In the genomic region with DNA sequence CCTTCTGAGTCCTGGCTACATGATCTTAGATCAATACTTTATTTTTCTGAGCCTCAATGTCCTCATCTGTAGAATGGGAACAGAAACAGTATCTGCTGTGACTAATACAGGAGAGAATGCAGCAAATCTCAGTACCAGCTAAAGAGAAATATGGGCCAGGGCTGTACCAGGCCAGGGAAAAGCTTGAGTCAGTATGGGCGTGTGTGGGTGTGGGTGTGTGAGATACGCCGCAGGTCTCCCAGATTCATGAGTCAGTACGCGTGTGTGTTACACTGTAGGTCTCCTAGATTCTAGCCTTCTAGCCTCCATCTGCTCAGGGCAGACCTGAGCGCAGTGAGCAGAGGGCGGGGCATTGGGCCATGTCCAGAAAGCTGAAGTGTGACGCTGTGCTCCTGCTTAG, we compare ENCODE assay signal across 10 cellular contexts. TPM values are rescaled to one million over a fixed set of nuclear protein-coding genes. Genes with fewer than 3 reads are reported as not detected.
DNase-seq lines count a peak whose midpoint lies in the region; ATAC-seq and TF ChIP-seq lines count a peak whose summit lies in the region.
"Had no signal": no experiment of that assay in that cellular context is flagged by ENCODE, and none has a peak within 500 bp of the region (broad histone marks: within the 10 kb centered on the region; RNA-seq: fewer than 3 reads in every experiment).

No MANE protein-coding gene starts in this region.

- POLR2A ChIA-PET in activated CD4-positive, alpha-beta T cell treated with anti-CD3 and anti-CD28 coated beads, Interleukin-2, amount 10 ng/mL, durations not matched to agents 7 days and 5 days (lab: Charles Lee) = no interaction called here

- H3K4me3 ChIP-seq in gastroesophageal sphincter = no peak overlapping the region

- peaks cover 0 to 65% of the 10 kb centered on the region in 2 donors for H3K36me3 ChIP-seq in gastroesophageal sphincter

- DNase-seq in activated CD4-positive, alpha-beta T cell treated with anti-CD3 and anti-CD28 coated beads for 4 hours = peak; percentile 48 to 61
- DNase-seq in activated CD4-positive, alpha-beta T cell treated with anti-CD3 and anti-CD28 coated beads, Interleukin-2, amount 10 ng/mL, durations not matched to agents 7 days and 5 days = no peak
- peak; percentile 57 for DNase-seq in activated naive CD4-positive, alpha-beta T cell treated with anti-CD3 and anti-CD28 coated beads, Interleukin-2, amount 50 U/mL, for 16 hours
- DNase-seq in stimulated activated naive B cell treated with anti-CD40 and anti-IgM and Interleukin-4, amounts not matched to agents 10 μg/mL and 1 μg/mL and 100 μg/mL, for 72 hours = no peak
- DNase-seq in cerebellar nuclear complex (lab: John Stamatoyannopoulos, UW) = no peak

- H3K9me3 ChIP-seq in gastroesophageal sphincter = no peaks in the 10 kb centered on the region

- no peak for ATAC-seq in gastroesophageal sphincter
- no peak for ATAC-seq in stimulated activated naive B cell treated with anti-CD40 and anti-IgM and Interleukin-4, amounts not matched to agents 10 μg/mL and 1 μg/mL and 100 μg/mL, for 72 hours (replicated peaks)
- no peak for ATAC-seq in GM19328 (IDR thresholded peaks at IDR 0.05; ENCODE audit: unreplicated experiment)
- ATAC-seq in GM19452 (IDR thresholded peaks at IDR 0.05; ENCODE audit: unreplicated experiment) = no peak
- ATAC-seq: stimulated activated memory B cell treated with anti-CD40 and anti-IgM and Interleukin-4, amounts not matched to agents 10 μg/mL and 1 μg/mL and 100 μg/mL, for 72 hours had no signal

- peaks cover 3 to 100% (median 69%) of the 10 kb centered on the region in 3 donors for H3K4me1 ChIP-seq in gastroesophageal sphincter

- TF ChIP-seq POLR2A in gastroesophageal sphincter (IDR thresholded peaks at IDR 0.05) = no peak

- H3K36me3 Mint-ChIP-seq in activated CD4-positive, alpha-beta T cell treated with anti-CD3 and anti-CD28 coated beads, Interleukin-2, amount 10 ng/mL, durations not matched to agents 7 days and 5 days (ENCODE audit: low read depth) = peaks cover 33% of the 10 kb centered on the region
- peaks cover 25 to 38% of the 10 kb centered on the region in 2 donors for H3K36me3 Mint-ChIP-seq in stimulated activated naive B cell treated with anti-CD40 and anti-IgM and Interleukin-4, amounts not matched to agents 10 μg/mL and 1 μg/mL and 100 μg/mL, for 72 hours

- peak overlapping the region in 3 of 4 donors; percentile 53 to 100 (median 76) for H3K27ac ChIP-seq in gastroesophageal sphincter
- H3K27ac ChIP-seq: KMS-11 had no signal

- WGBS in gastroesophageal sphincter (ENCODE audit: low coverage in 1 of 2), 2 donors = 51% methylated on average over 8 of the region's 8 CpGs; no CpG with 5 or more reads in 1 of the 2 donors

- TF ChIP-seq EP300 in gastroesophageal sphincter (IDR thresholded peaks at IDR 0.05) = no peak

- H3K4me3 Mint-ChIP-seq in activated CD4-positive, alpha-beta T cell treated with anti-CD3 and anti-CD28 coated beads, Interleukin-2, amount 10 ng/mL, durations not matched to agents 7 days and 5 days = no peak overlapping the region
- H3K4me3 Mint-ChIP-seq in stimulated activated naive B cell treated with anti-CD40 and anti-IgM and Interleukin-4, amounts not matched to agents 10 μg/mL and 1 μg/mL and 100 μg/mL, for 72 hours = no peak overlapping the region
- H3K4me3 Mint-ChIP-seq: stimulated activated memory B cell treated with anti-CD40 and anti-IgM and Interleukin-4, amounts not matched to agents 10 μg/mL and 1 μg/mL and 100 μg/mL, for 72 hours had no signal

- no peaks in the 10 kb centered on the region for H3K27me3 Mint-ChIP-seq in activated CD4-positive, alpha-beta T cell treated with anti-CD3 and anti-CD28 coated beads, Interleukin-2, amount 10 ng/mL, durations not matched to agents 7 days and 5 days
- no peaks in the 10 kb centered on the region for H3K27me3 Mint-ChIP-seq in stimulated activated naive B cell treated with anti-CD40 and anti-IgM and Interleukin-4, amounts not matched to agents 10 μg/mL and 1 μg/mL and 100 μg/mL, for 72 hours
- H3K27me3 Mint-ChIP-seq: stimulated activated memory B cell treated with anti-CD40 and anti-IgM and Interleukin-4, amounts not matched to agents 10 μg/mL and 1 μg/mL and 100 μg/mL, for 72 hours had no signal

- CTCF ChIA-PET in activated CD4-positive, alpha-beta T cell treated with anti-CD3 and anti-CD28 coated beads, Interleukin-2, amount 10 ng/mL, durations not matched to agents 7 days and 5 days (lab: Charles Lee) = interaction anchor here (2.6 to 13.3 kb wide), 3 partner anchors 10 to 57 kb away, joined by 7 to 212 read pairs (median 143); no protein-coding TSS in a partner anchor

- no peak for TF ChIP-seq CTCF in gastroesophageal sphincter (IDR thresholded peaks at IDR 0.05)

- H3K4me1 Mint-ChIP-seq in activated CD4-positive, alpha-beta T cell treated with anti-CD3 and anti-CD28 coated beads, Interleukin-2, amount 10 ng/mL, durations not matched to agents 7 days and 5 days = peaks cover 34% of the 10 kb centered on the region
- H3K4me1 Mint-ChIP-seq in stimulated activated naive B cell treated with anti-CD40 and anti-IgM and Interleukin-4, amounts not matched to agents 10 μg/mL and 1 μg/mL and 100 μg/mL, for 72 hours = peaks cover 32 to 70% of the 10 kb centered on the region in 2 donors

- no peaks in the 10 kb centered on the region for H3K9me3 Mint-ChIP-seq in activated CD4-positive, alpha-beta T cell treated with anti-CD3 and anti-CD28 coated beads, Interleukin-2, amount 10 ng/mL, durations not matched to agents 7 days and 5 days
- H3K9me3 Mint-ChIP-seq in stimulated activated naive B cell treated with anti-CD40 and anti-IgM and Interleukin-4, amounts not matched to agents 10 μg/mL and 1 μg/mL and 100 μg/mL, for 72 hours = no peaks in the 10 kb centered on the region
- H3K9me3 Mint-ChIP-seq: stimulated activated memory B cell treated with anti-CD40 and anti-IgM and Interleukin-4, amounts not matched to agents 10 μg/mL and 1 μg/mL and 100 μg/mL, for 72 hours had no signal

- no peak overlapping the region for H3K27ac Mint-ChIP-seq in activated CD4-positive, alpha-beta T cell treated with anti-CD3 and anti-CD28 coated beads, Interleukin-2, amount 10 ng/mL, durations not matched to agents 7 days and 5 days
- peak overlapping the region; percentile 33 for H3K27ac Mint-ChIP-seq in stimulated activated naive B cell treated with anti-CD40 and anti-IgM and Interleukin-4, amounts not matched to agents 10 μg/mL and 1 μg/mL and 100 μg/mL, for 72 hours

- H3K27me3 ChIP-seq in gastroesophageal sphincter = no peaks in the 10 kb centered on the region

RNA-seq across cellular contexts. Expression of a gene that starts 15.2 kb away (rescaled TPM):
- 100 to 1,000 TPM; 489 to 524 TPM for total RNA-seq in activated CD4-positive, alpha-beta T cell treated with anti-CD3 and anti-CD28 coated beads, Interleukin-2, amount 10 ng/mL, durations not matched to agents 7 days and 5 days
- 100 to 1,000 TPM; 172 to 262 (median 222) TPM for total RNA-seq in gastroesophageal sphincter

RNA-seq across cellular contexts. Expression of a gene that starts 17.7 kb away (rescaled TPM):
- total RNA-seq in activated CD4-positive, alpha-beta T cell treated with anti-CD3 and anti-CD28 coated beads, Interleukin-2, amount 10 ng/mL, durations not matched to agents 7 days and 5 days = under 1 TPM; 0.37 to 0.60 TPM
- total RNA-seq in gastroesophageal sphincter = 10 to 100 TPM; 29.1 to 54.9 (median 44.2) TPM

RNA-seq across cellular contexts. Expression of a gene that starts 27.7 kb away (rescaled TPM):
- total RNA-seq in activated CD4-positive, alpha-beta T cell treated with anti-CD3 and anti-CD28 coated beads, Interleukin-2, amount 10 ng/mL, durations not matched to agents 7 days and 5 days = not detected
- total RNA-seq in gastroesophageal sphincter = not detected

RNA-seq across cellular contexts. Expression of a gene that starts 41.0 kb away (rescaled TPM):
- total RNA-seq in activated CD4-positive, alpha-beta T cell treated with anti-CD3 and anti-CD28 coated beads, Interleukin-2, amount 10 ng/mL, durations not matched to agents 7 days and 5 days = 10 to 100 TPM; 59.4 to 66.0 TPM
- total RNA-seq in gastroesophageal sphincter = 10 to 100 TPM; 37.3 to 85.4 (median 64.9) TPM

RNA-seq across cellular contexts. Expression of a gene that starts 46.1 kb away (rescaled TPM):
- not detected for total RNA-seq in activated CD4-positive, alpha-beta T cell treated with anti-CD3 and anti-CD28 coated beads, Interleukin-2, amount 10 ng/mL, durations not matched to agents 7 days and 5 days
- total RNA-seq in gastroesophageal sphincter = under 1 TPM in 2 of 4 donors, not detected in 2; 0.35 TPM

Comparison
In these comparisons a context has a peak if more than half of its experiments do, and no peak if none do; other contexts are left out.
1. DNase-seq: peak in activated CD4-positive, alpha-beta T cell treated with anti-CD3 and anti-CD28 coated beads for 4 hours (2 of 2) and activated naive CD4-positive, alpha-beta T cell treated with anti-CD3 and anti-CD28 coated beads, Interleukin-2, amount 50 U/mL, for 16 hours (single experiment); none in activated CD4-positive, alpha-beta T cell treated with anti-CD3 and anti-CD28 coated beads, Interleukin-2, amount 10 ng/mL, durations not matched to agents 7 days and 5 days (single experiment), stimulated activated naive B cell treated with anti-CD40 and anti-IgM and Interleukin-4, amounts not matched to agents 10 μg/mL and 1 μg/mL and 100 μg/mL, for 72 hours (single experiment) and cerebellar nuclear complex (0 of 2).
2. RNA of a gene that starts 17.7 kb away (total RNA-seq): 29.1 to 54.9 TPM in gastroesophageal sphincter; 0.37 to 0.60 TPM in activated CD4-positive, alpha-beta T cell treated with anti-CD3 and anti-CD28 coated beads, Interleukin-2, amount 10 ng/mL, durations not matched to agents 7 days and 5 days; every median in the first group is over 10 times any median in the second.